ENCODE assay signal across 11 cellular contexts in genomic region chr1:153649137-153649866, GRCh38. TPM values are rescaled to one million over a fixed set of nuclear protein-coding genes. Genes with fewer than 3 reads are reported as not detected.
A peak's percentile ranks its signal among the peaks of the same experiment; 100 is the strongest.
DNase-seq lines count a peak whose midpoint lies in the region; ATAC-seq and TF ChIP-seq lines count a peak whose summit lies in the region.
"Had no signal": no experiment of that assay in that cellular context is flagged by ENCODE, and none has a peak within 500 bp of the region (broad histone marks: within the 10 kb centered on the region; RNA-seq: fewer than 3 reads in every experiment).

No MANE protein-coding gene starts in this region.

- peak overlapping the region in 1 of 2 experiments; percentile 32 for H2BK12ac ChIP-seq in mesenchymal stem cell (ENCODE audit: low read length in 2 of 2)

- no peak overlapping the region for H3K4me2 ChIP-seq in mesenchymal stem cell (ENCODE audit: low read length, poor library complexity, severe bottlenecking)

- H3K9me3 ChIP-seq in cardiac muscle cell (ENCODE audit: low read depth) = no peaks in the 10 kb centered on the region
- H3K9me3 ChIP-seq in mesenchymal stem cell (ENCODE audit: control insufficient read depth, low read length) = no peaks in the 10 kb centered on the region
- H3K9me3 ChIP-seq in left lung = no peaks in the 10 kb centered on the region
- H3K9me3 ChIP-seq: heart left ventricle had no signal

- no peak overlapping the region for H3K14ac ChIP-seq in mesenchymal stem cell (ENCODE audit: low read length in 2 of 2)

- H2AFZ ChIP-seq in mesenchymal stem cell (ENCODE audit: low read depth, low read length) = no peak overlapping the region

- intact Hi-C loops in Right ventricle myocardium inferior (cut with DNase I) (no loop called here), left lung (cut with DNase I) (no loop called here)

- no peak for TF ChIP-seq CTCF in cardiac muscle cell (IDR thresholded peaks at IDR 0.05; ENCODE audit: low read depth, low read length)
- TF ChIP-seq CTCF in left lung (IDR thresholded peaks at IDR 0.05) = no peak

- no peaks in the 10 kb centered on the region for H3K27me3 ChIP-seq in cardiac muscle cell
- no peaks in the 10 kb centered on the region for H3K27me3 ChIP-seq in mesenchymal stem cell (ENCODE audit: control insufficient read depth in 1 of 2, insufficient read depth in 1 of 2, low read length in 2 of 2)
- H3K27me3 ChIP-seq in left lung = no peaks in the 10 kb centered on the region
- H3K27me3 ChIP-seq: heart left ventricle had no signal

- H3K79me1 ChIP-seq in mesenchymal stem cell (replicated peaks; ENCODE audit: low read length, poor library complexity, severe bottlenecking) = peaks cover 12% of the 10 kb centered on the region

- peaks cover 27% of the 10 kb centered on the region for H3K36me3 Mint-ChIP-seq in activated T-cell treated with anti-CD3 and anti-CD28 coated beads, Interleukin-2, amount 50 U/mL, for 4 hours (ENCODE audit: insufficient read depth)

- H3K36me3 ChIP-seq in cardiac muscle cell = peaks cover 16% of the 10 kb centered on the region
- peaks cover 25 to 31% of the 10 kb centered on the region in 2 experiments for H3K36me3 ChIP-seq in mesenchymal stem cell (ENCODE audit: control insufficient read depth in 1 of 2, insufficient read depth in 2 of 2, low read depth in 1 of 2, low read length in 2 of 2)
- peaks cover 0 to 34% of the 10 kb centered on the region in 2 donors for H3K36me3 ChIP-seq in left lung

- H3K4me3 ChIP-seq in cardiac muscle cell = no peak overlapping the region
- no peak overlapping the region for H3K4me3 ChIP-seq in mesenchymal stem cell (ENCODE audit: insufficient read depth in 1 of 2, low read depth in 1 of 2, low read length in 2 of 2)
- H3K4me3 ChIP-seq in left lung = no peak overlapping the region
- H3K4me3 ChIP-seq: coronary artery, heart left ventricle had no signal

- no peak overlapping the region for H3K9ac ChIP-seq in mesenchymal stem cell (ENCODE audit: low read length)

- H3K4me1 Mint-ChIP-seq in activated T-cell treated with anti-CD3 and anti-CD28 coated beads, Interleukin-2, amount 50 U/mL, for 4 hours (ENCODE audit: low read depth) = peaks cover 47% of the 10 kb centered on the region

- no peaks in the 10 kb centered on the region for H3K9me3 Mint-ChIP-seq in activated T-cell treated with anti-CD3 and anti-CD28 coated beads, Interleukin-2, amount 50 U/mL, for 4 hours

- no peak overlapping the region for H3K4me3 Mint-ChIP-seq in activated T-cell treated with anti-CD3 and anti-CD28 coated beads, Interleukin-2, amount 50 U/mL, for 4 hours

- H3K18ac ChIP-seq in mesenchymal stem cell (ENCODE audit: low read depth in 1 of 2, low read length in 2 of 2) = no peak overlapping the region

- no peak for DNase-seq in cardiac muscle cell (ENCODE audit: low read depth in 1 of 2, low spot score in 1 of 2)
- no peak for DNase-seq in Right ventricle myocardium inferior (ENCODE audit: missing footprints)
- DNase-seq in activated T-cell treated with anti-CD3 and anti-CD28 coated beads, Interleukin-2, amount 50 U/mL, for 4 hours = no peak
- DNase-seq in mesenchymal stem cell = no peak
- no peak for DNase-seq in NCI-H774 (lab: John Stamatoyannopoulos, UW)
- DNase-seq in left lung = no peak
- no peak for DNase-seq in GM19240 (ENCODE audit: insufficient read length, low spot score)
- DNase-seq: activated CD4-positive, CD25-positive, alpha-beta regulatory T cell treated with anti-CD3 and anti-CD28 coated beads, Interleukin-2, amount 50 U/mL, for 72 hours had no signal

- no peak overlapping the region for H4K91ac ChIP-seq in mesenchymal stem cell (ENCODE audit: low read length)

- H3K4ac ChIP-seq in mesenchymal stem cell (ENCODE audit: low read depth in 1 of 2, low read length in 2 of 2) = no peak overlapping the region

- H3K27ac ChIP-seq in cardiac muscle cell (peak overlapping the region; percentile 77), mesenchymal stem cell (ENCODE audit: low read length, poor library complexity, severe bottlenecking) (no peak overlapping the region), left lung (no peak overlapping the region)

- peak overlapping the region; percentile 78 for H2AK5ac ChIP-seq in mesenchymal stem cell (ENCODE audit: low read length, severe bottlenecking)

- no peak overlapping the region for H2BK120ac ChIP-seq in mesenchymal stem cell (ENCODE audit: low read depth, low read length)

- no peak overlapping the region for H2BK15ac ChIP-seq in mesenchymal stem cell (ENCODE audit: low read depth, poor library complexity, severe bottlenecking)

- H3K4me1 ChIP-seq in cardiac muscle cell (ENCODE audit: low read depth) = no peaks in the 10 kb centered on the region
- peaks cover 10% of the 10 kb centered on the region for H3K4me1 ChIP-seq in mesenchymal stem cell (ENCODE audit: control insufficient read depth, insufficient read depth, low read depth, low read length)
- H3K4me1 ChIP-seq in left lung = peaks cover 0 to 32% of the 10 kb centered on the region in 2 donors

- no peak for ATAC-seq in Right ventricle myocardium inferior
- peak; percentile 42 to 51 for ATAC-seq in activated T-cell treated with anti-CD3 and anti-CD28 coated beads, Interleukin-2, amount 50 U/mL, for 4 hours
- no peak for ATAC-seq in HG02981 (IDR thresholded peaks at IDR 0.05; ENCODE audit: unreplicated experiment)
- no peak for ATAC-seq in left lung

- WGBS in mesenchymal stem cell = 75% methylated on average over 3 of the region's 3 CpGs

- no peak overlapping the region for H2BK5ac ChIP-seq in mesenchymal stem cell (ENCODE audit: low read depth, low read length, poor library complexity, severe bottlenecking)

- no peak overlapping the region for H3K23ac ChIP-seq in mesenchymal stem cell (ENCODE audit: low read length in 2 of 2)

- H3K27me3 Mint-ChIP-seq in activated T-cell treated with anti-CD3 and anti-CD28 coated beads, Interleukin-2, amount 50 U/mL, for 4 hours (ENCODE audit: low read depth) = no peaks in the 10 kb centered on the region

- no peak overlapping the region for H4K8ac ChIP-seq in mesenchymal stem cell (ENCODE audit: low read length)

RNA-seq across cellular contexts. Expression of gene SNAPIN, which starts 9.2 kb away (rescaled TPM):
- total RNA-seq in cardiac muscle cell = 56.1 and 83.4 TPM in 2 replicates
- 113 and 115 TPM in 2 replicates for polyA plus RNA-seq in cardiac muscle cell
- 64.0 TPM for total RNA-seq in Right ventricle myocardium inferior
- total RNA-seq in activated T-cell treated with anti-CD3 and anti-CD28 coated beads, Interleukin-2, amount 50 U/mL, for 4 hours = 10 to 100 TPM; 32.1 to 36.8 (median 32.7) TPM
- polyA plus RNA-seq in mesenchymal stem cell (2013, experiment 1 of 2) = 48.6 TPM
- polyA plus RNA-seq in mesenchymal stem cell (2013, experiment 2 of 2) = 47.9 TPM
- 10 to 100 TPM; 34.5 to 35.5 TPM for total RNA-seq in left lung

RNA-seq across cellular contexts. Expression of gene CHTOP, which starts 15.4 kb away (rescaled TPM):
- total RNA-seq in cardiac muscle cell = 71.0 and 78.0 TPM in 2 replicates
- 94.3 and 104 TPM in 2 replicates for polyA plus RNA-seq in cardiac muscle cell
- total RNA-seq in Right ventricle myocardium inferior = 72.1 TPM
- 100 to 1,000 TPM; 111 to 117 (median 114) TPM for total RNA-seq in activated T-cell treated with anti-CD3 and anti-CD28 coated beads, Interleukin-2, amount 50 U/mL, for 4 hours
- 33.6 TPM for polyA plus RNA-seq in mesenchymal stem cell (2013, experiment 1 of 2)
- 34.1 TPM for polyA plus RNA-seq in mesenchymal stem cell (2013, experiment 2 of 2)
- total RNA-seq in left lung = 10 to 100 TPM; 54.5 to 65.5 TPM

RNA-seq across cellular contexts. Expression of gene S100A1, which starts 21.1 kb away (rescaled TPM):
- total RNA-seq in cardiac muscle cell = 2.2 and 7.6 TPM in 2 replicates
- polyA plus RNA-seq in cardiac muscle cell = 0.42 TPM in 1 of 2 replicates, not detected in the other
- total RNA-seq in Right ventricle myocardium inferior = 2,065 TPM
- total RNA-seq in activated T-cell treated with anti-CD3 and anti-CD28 coated beads, Interleukin-2, amount 50 U/mL, for 4 hours = not detected
- polyA plus RNA-seq in mesenchymal stem cell (2013, experiment 1 of 2) = 0.29 TPM
- polyA plus RNA-seq in mesenchymal stem cell (2013, experiment 2 of 2) = 0.25 TPM
- 1 to 10 TPM in 1 of 2 donors, under 1 TPM in 1; 0.93 to 2.3 TPM for total RNA-seq in left lung

RNA-seq across cellular contexts. Expression of gene ILF2, which starts 21.5 kb away (rescaled TPM):
- total RNA-seq in cardiac muscle cell (174 and 200 TPM in 2 replicates), Right ventricle myocardium inferior (60.4 TPM), left lung (100 to 1,000 TPM; 104 to 117 TPM)
- 276 and 294 TPM in 2 replicates for polyA plus RNA-seq in cardiac muscle cell
- total RNA-seq in activated T-cell treated with anti-CD3 and anti-CD28 coated beads, Interleukin-2, amount 50 U/mL, for 4 hours = 100 to 1,000 TPM; 525 to 559 (median 531) TPM
- 125 TPM for polyA plus RNA-seq in mesenchymal stem cell (2013, experiment 1 of 2)
- 126 TPM for polyA plus RNA-seq in mesenchymal stem cell (2013, experiment 2 of 2)

RNA-seq across cellular contexts. Expression of gene S100A13, which starts 22.0 kb away (rescaled TPM):
- total RNA-seq in cardiac muscle cell (98.4 and 101 TPM in 2 replicates), Right ventricle myocardium inferior (155 TPM), left lung (10 to 100 TPM; 75.1 to 80.0 TPM)
- polyA plus RNA-seq in cardiac muscle cell = 192 and 250 TPM in 2 replicates
- 1 to 10 TPM; 2.0 to 4.9 (median 3.3) TPM for total RNA-seq in activated T-cell treated with anti-CD3 and anti-CD28 coated beads, Interleukin-2, amount 50 U/mL, for 4 hours
- 420 TPM for polyA plus RNA-seq in mesenchymal stem cell (2013, experiment 1 of 2)
- 417 TPM for polyA plus RNA-seq in mesenchymal stem cell (2013, experiment 2 of 2)

Comparison
In these comparisons a context has a peak if more than half of its experiments do, and no peak if none do; other contexts are left out.
1. RNA of gene S100A1, which starts 21.1 kb away (total RNA-seq): 2,065 TPM in Right ventricle myocardium inferior (single experiment); 2.2 to 7.6 TPM in cardiac muscle cell, 0.93 to 2.3 TPM in left lung and not detected in activated T-cell treated with anti-CD3 and anti-CD28 coated beads, Interleukin-2, amount 50 U/mL, for 4 hours; every median in the first group is over 100 times any median in the second.
2. ATAC-seq: peak in activated T-cell treated with anti-CD3 and anti-CD28 coated beads, Interleukin-2, amount 50 U/mL, for 4 hours (2 of 2); none in Right ventricle myocardium inferior (single experiment), HG02981 (single experiment) and left lung (single experiment).